1 cellular context compared by ENCODE assay signal in genomic region chr2:20050104-20050711, GRCh38.
A peak's percentile ranks its signal among the peaks of the same experiment; 100 is the strongest.
TF ChIP-seq lines count a peak whose summit lies in the region.

No MANE protein-coding gene starts in this region.

TF ChIP-seq in K562, 482 proteins besides CTCF, POLR2A, EP300 and RAD21 (continued from another document and continues in another):
- no peak for TF ChIP-seq TCFL5 (CRISPR knock-in tag; conservative IDR thresholded peaks at IDR 0.05)
- TF ChIP-seq ZFX (CRISPR knock-in tag; IDR thresholded peaks at IDR 0.05) = no peak
- no peak for TF ChIP-seq MXD1 (CRISPR knock-in tag; IDR thresholded peaks at IDR 0.05; ENCODE audit: borderline replicate concordance, poor library complexity, severe bottlenecking)
- TF ChIP-seq ATF6 (CRISPR knock-in tag; IDR thresholded peaks at IDR 0.05) = no peak
- no peak for TF ChIP-seq ZNF445 (CRISPR knock-in tag; IDR thresholded peaks at IDR 0.05; ENCODE audit: low read depth)
- TF ChIP-seq ARID3A (IDR thresholded peaks at IDR 0.05; ENCODE audit: borderline replicate concordance, low read depth, low read length) = peak; percentile 66; the same call in 1 of the 2 replicates
- no peak for TF ChIP-seq POLR3G (IDR thresholded peaks at IDR 0.05; ENCODE audit: extremely low read depth, insufficient read length, insufficient replicate concordance)
- TF ChIP-seq RHOXF2B (CRISPR knock-in tag; conservative IDR thresholded peaks at IDR 0.05) = no peak
- no peak; the same call in 1 of the 2 replicates for TF ChIP-seq PKNOX1 (IDR thresholded peaks at IDR 0.05)
- TF ChIP-seq ZNF764 (CRISPR knock-in tag; IDR thresholded peaks at IDR 0.05; ENCODE audit: low read depth) = no peak
- no peak for TF ChIP-seq FOXK2 (conservative IDR thresholded peaks at IDR 0.05 in 1 of 2, IDR thresholded peaks at IDR 0.05 in 1 of 2; ENCODE audit: low read depth in 2 of 2)
- TF ChIP-seq AFF1 (IDR thresholded peaks at IDR 0.05; ENCODE audit: low read depth in 1 of 2, partially characterized antibody in 2 of 2) = no peak
- TF ChIP-seq SREBF2 (CRISPR knock-in tag; IDR thresholded peaks at IDR 0.05) = no peak
- TF ChIP-seq PTBP1 (IDR thresholded peaks at IDR 0.05; ENCODE audit: low read depth, low read length) = no peak
- no peak for TF ChIP-seq ZNF780A (CRISPR knock-in tag; IDR thresholded peaks at IDR 0.05)
- no peak for TF ChIP-seq MXI1 (IDR thresholded peaks at IDR 0.05; ENCODE audit: low read depth, low read length)
- TF ChIP-seq ZBTB1 (CRISPR knock-in tag; IDR thresholded peaks at IDR 0.05; ENCODE audit: borderline replicate concordance, low read depth) = no peak
- TF ChIP-seq SPI1 (IDR thresholded peaks at IDR 0.05; ENCODE audit: borderline replicate concordance, low read depth, low read length) = peak; percentile 98
- TF ChIP-seq ID3 (CRISPR knock-in tag; IDR thresholded peaks at IDR 0.05) = no peak
- no peak for TF ChIP-seq ID3 (tag; IDR thresholded peaks at IDR 0.05)
- no peak for TF ChIP-seq HMG20B (CRISPR knock-in tag; IDR thresholded peaks at IDR 0.05)
- TF ChIP-seq BACH1 (tag; IDR thresholded peaks at IDR 0.05) = peak; percentile 57; the same call in 1 of the 2 replicates
- TF ChIP-seq GATA2 (CRISPR knock-in tag; IDR thresholded peaks at IDR 0.05) = peak; percentile 48; the same call in 1 of the 2 replicates
- TF ChIP-seq ZBTB2 (IDR thresholded peaks at IDR 0.05) = no peak
- TF ChIP-seq NR2C1 (IDR thresholded peaks at IDR 0.05) = no peak
- no peak for TF ChIP-seq NR2C1 (tag; IDR thresholded peaks at IDR 0.05)
- TF ChIP-seq ZNF740 (CRISPR knock-in tag; IDR thresholded peaks at IDR 0.05) = no peak
- no peak for TF ChIP-seq ZNF740 (tag; IDR thresholded peaks at IDR 0.05)
- no peak for TF ChIP-seq ZNF282 (CRISPR knock-in tag; IDR thresholded peaks at IDR 0.05)
- no peak for TF ChIP-seq CBX8 (IDR thresholded peaks at IDR 0.05; ENCODE audit: borderline replicate concordance, extremely low read depth, low read depth, low read length, poor library complexity, severe bottlenecking)
- no peak for TF ChIP-seq MBD2 (IDR thresholded peaks at IDR 0.05; ENCODE audit: borderline replicate concordance, low read depth)
- TF ChIP-seq SMC3 (conservative IDR thresholded peaks at IDR 0.05; ENCODE audit: insufficient read depth, low read depth, low read length) = no peak
- TF ChIP-seq EHMT2 (IDR thresholded peaks at IDR 0.05) = no peak
- no peak for TF ChIP-seq KLF6 (CRISPR knock-in tag; IDR thresholded peaks at IDR 0.05; ENCODE audit: borderline replicate concordance)
- no peak for TF ChIP-seq TFAM (CRISPR knock-in tag; conservative IDR thresholded peaks at IDR 0.05)
- TF ChIP-seq FOXM1 (IDR thresholded peaks at IDR 0.05; ENCODE audit: low read depth) = no peak; the same call in 1 of the 2 replicates
- TF ChIP-seq FOXM1 (CRISPR knock-in tag; IDR thresholded peaks at IDR 0.05; ENCODE audit: low read depth) = no peak
- TF ChIP-seq CEBPB (tag; IDR thresholded peaks at IDR 0.05) = no peak
- no peak for TF ChIP-seq TCF7 (IDR thresholded peaks at IDR 0.05; ENCODE audit: borderline replicate concordance)
- no peak for TF ChIP-seq ZNF57 (CRISPR knock-in tag; IDR thresholded peaks at IDR 0.05)
- no peak for TF ChIP-seq NR3C1 (CRISPR knock-in tag; IDR thresholded peaks at IDR 0.05)
- TF ChIP-seq ZC3H8 (IDR thresholded peaks at IDR 0.05) = no peak
- no peak for TF ChIP-seq ARID3B (CRISPR knock-in tag; IDR thresholded peaks at IDR 0.05; ENCODE audit: borderline replicate concordance)
- TF ChIP-seq ZNF212 (CRISPR knock-in tag; IDR thresholded peaks at IDR 0.05) = no peak
- no peak for TF ChIP-seq NFATC3 (IDR thresholded peaks at IDR 0.05)
- no peak for TF ChIP-seq ZNF239 (CRISPR knock-in tag; IDR thresholded peaks at IDR 0.05)
- no peak for TF ChIP-seq FOXP4 (CRISPR knock-in tag; IDR thresholded peaks at IDR 0.05; ENCODE audit: borderline replicate concordance)
- no peak for TF ChIP-seq ZNF134 (CRISPR knock-in tag; conservative IDR thresholded peaks at IDR 0.05)
- TF ChIP-seq U2AF1 (optimal IDR thresholded peaks at IDR 0.05; ENCODE audit: low read depth, low read length) = no peak
- no peak for TF ChIP-seq RFX7 (CRISPR knock-in tag; IDR thresholded peaks at IDR 0.05)
- TF ChIP-seq THAP12 (CRISPR knock-in tag; IDR thresholded peaks at IDR 0.05) = no peak
- no peak for TF ChIP-seq SRSF3 (IDR thresholded peaks at IDR 0.05; ENCODE audit: insufficient read depth, low read length)
